In genomic region chr5:170254056-170254455, GRCh38 we compare ENCODE assay signal across 1 cellular context.
TF ChIP-seq lines count a peak whose summit lies in the region.

No MANE protein-coding gene starts in this region.

TF ChIP-seq in GM12878, 131 proteins besides CTCF, POLR2A, EP300 and RAD21 (continued from another document):
- no peak for TF ChIP-seq ZBTB40 (IDR thresholded peaks at IDR 0.05; ENCODE audit: borderline replicate concordance)
- TF ChIP-seq RCOR1 (conservative IDR thresholded peaks at IDR 0.05; ENCODE audit: low read depth, low read length): no peak
- TF ChIP-seq NFIC (IDR thresholded peaks at IDR 0.05; ENCODE audit: low read depth, low read length): peak; percentile 36; the same call in 1 of the 2 replicates
- 0 out of 2 replicates have a peak, but pooled peaks have one; percentile 38 for TF ChIP-seq ATF2 (IDR thresholded peaks at IDR 0.05; ENCODE audit: low read length)
- TF ChIP-seq SIN3A (IDR thresholded peaks at IDR 0.05; ENCODE audit: low read depth, low read length): no peak
- TF ChIP-seq HDAC2 (IDR thresholded peaks at IDR 0.05): no peak
TF ChIP-seq in GM12878: peak in this region for 7.
